ENCODE assay signal across 23 cellular contexts in the genomic region with DNA sequence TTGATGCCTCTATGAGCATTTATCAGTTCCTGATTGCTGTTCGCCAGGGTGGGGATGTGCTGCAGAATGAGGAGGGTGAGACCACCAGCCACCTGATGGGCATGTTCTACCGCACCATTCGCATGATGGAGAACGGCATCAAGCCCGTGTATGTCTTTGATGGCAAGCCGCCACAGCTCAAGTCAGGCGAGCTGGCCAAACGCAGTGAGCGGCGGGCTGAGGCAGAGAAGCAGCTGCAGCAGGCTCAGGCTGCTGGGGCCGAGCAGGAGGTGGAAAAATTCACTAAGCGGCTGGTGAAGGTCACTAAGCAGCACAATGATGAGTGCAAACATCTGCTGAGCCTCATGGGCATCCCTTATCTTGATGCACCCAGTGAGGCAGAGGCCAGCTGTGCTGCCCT. TPM values are rescaled to one million over a fixed set of nuclear protein-coding genes. Genes with fewer than 3 reads are reported as not detected.
A peak's percentile ranks its signal among the peaks of the same experiment; 100 is the strongest.
DNase-seq lines count a peak whose midpoint lies in the region; ATAC-seq and TF ChIP-seq lines count a peak whose summit lies in the region.
"Had no signal": no experiment of that assay in that cellular context is flagged by ENCODE, and none has a peak within 500 bp of the region (broad histone marks: within the 10 kb centered on the region; RNA-seq: fewer than 3 reads in every experiment).

No MANE protein-coding gene starts in this region.

- peaks cover 8% of the 10 kb centered on the region for H3K79me1 ChIP-seq in mesenchymal stem cell (replicated peaks; ENCODE audit: low read length, poor library complexity, severe bottlenecking)

- ATAC-seq in HG02759 (IDR thresholded peaks at IDR 0.05; ENCODE audit: unreplicated experiment) = no peak
- ATAC-seq: activated T-cell treated with anti-CD3 and anti-CD28 coated beads, Interleukin-2, amount 50 U/mL, for 72 hours; stimulated activated effector memory CD8-positive, alpha-beta T cell treated with anti-CD3 and anti-CD28 coated beads, Interleukin-12 subunit alpha, Interleukin-12 subunit beta, amount 100 ng/mL, for 72 hours; T-cell had no signal

- H2BK12ac ChIP-seq in mesenchymal stem cell (ENCODE audit: low read length in 2 of 2) = no peak overlapping the region

- no peaks in the 10 kb centered on the region for H3K9me2 ChIP-seq in DOHH2 (replicated peaks; ENCODE audit: control insufficient read depth, low read length)

- POLR2A ChIA-PET in activated CD4-positive, alpha-beta memory T cell treated with anti-CD3 and anti-CD28 coated beads, Interleukin-2, amount 10 ng/mL, durations not matched to agents 7 days and 5 days (lab: Charles Lee) = interaction anchor here (5.2 to 5.5 kb wide), 2 partner anchors 19 to 33 kb away, joined by 44 to 81 read pairs; a partner anchor contains a TSS
- POLR2A ChIA-PET in activated CD4-positive, alpha-beta memory T cell treated with anti-CD3 and anti-CD28 coated beads for 36 hours (lab: Charles Lee) = no interaction called here

- DNase-seq in activated CD4-positive, alpha-beta memory T cell treated with anti-CD3 and anti-CD28 coated beads, Interleukin-2, amount 10 ng/mL, durations not matched to agents 7 days and 5 days = no peak
- DNase-seq in activated CD4-positive, alpha-beta memory T cell treated with anti-CD3 and anti-CD28 coated beads for 36 hours = no peak
- no peak for DNase-seq in activated T-helper 1 cell treated with anti-CD3 and anti-CD28 coated beads, Interleukin-12 subunit alpha, Interleukin-12 subunit beta, Interleukin-2, Interleukin-4 antibody, amounts not matched to agents 30 ng/mL and 10 ng/mL and 1 ng/mL, durations not matched to agents 14 hours and 24 hours and 36 hours (ENCODE audit: low spot score)
- DNase-seq in mesenchymal stem cell = no peak
- DNase-seq in NOMO-1 treated with DMSO at 0.1 percent for 48 hours (lab: John Stamatoyannopoulos, UW; ENCODE audit: unreplicated experiment) = no peak
- DNase-seq in KG1 (lab: John Stamatoyannopoulos, UW) = no peak
- DNase-seq: activated T-cell treated with anti-CD3 and anti-CD28 coated beads, Interleukin-2, amount 50 U/mL, for 72 hours; kidney glomerular epithelial cell; mammary epithelial cell; NCI-H146; NCI-H69; occipital lobe; SHP77 treated with DMSO at 0.1 percent for 48 hours; stimulated activated CD4-positive, alpha-beta T cell treated with anti-CD3 and anti-CD28 coated beads, Interleukin-2, amount 100 ng/mL, for 24 hours; T-cell; testis had no signal

- intact Hi-C loops in activated CD4-positive, alpha-beta memory T cell treated with anti-CD3 and anti-CD28 coated beads for 36 hours (cut with micrococcal nuclease) = no loop called here
- intact Hi-C loops in activated T-helper 1 cell treated with anti-CD3 and anti-CD28 coated beads, Interleukin-12 subunit alpha, Interleukin-12 subunit beta, Interleukin-2, Interleukin-4 antibody, amounts not matched to agents 30 ng/mL and 10 ng/mL and 1 ng/mL, durations not matched to agents 14 hours and 24 hours and 36 hours (cut with micrococcal nuclease) = loop anchor here (5.0 kb wide), 1 partner anchor 172 kb away; a partner anchor contains a TSS

- H3K4me1 Mint-ChIP-seq in activated CD4-positive, alpha-beta memory T cell treated with anti-CD3 and anti-CD28 coated beads, Interleukin-2, amount 10 ng/mL, durations not matched to agents 7 days and 5 days = peaks cover 65% of the 10 kb centered on the region
- H3K4me1 Mint-ChIP-seq in activated CD4-positive, alpha-beta memory T cell treated with anti-CD3 and anti-CD28 coated beads for 36 hours (ENCODE audit: low read depth) = peaks cover 38% of the 10 kb centered on the region
- peaks cover 57% of the 10 kb centered on the region for H3K4me1 Mint-ChIP-seq in activated T-helper 1 cell treated with anti-CD3 and anti-CD28 coated beads, Interleukin-12 subunit alpha, Interleukin-12 subunit beta, Interleukin-2, Interleukin-4 antibody, amounts not matched to agents 30 ng/mL and 10 ng/mL and 1 ng/mL, durations not matched to agents 14 hours and 24 hours and 36 hours (ENCODE audit: low read depth)

- no peak overlapping the region for H3K14ac ChIP-seq in mesenchymal stem cell (ENCODE audit: low read length in 2 of 2)

- H3K27ac ChIP-seq in DOHH2 (ENCODE audit: low read depth, low read length) (no peak overlapping the region), mesenchymal stem cell (ENCODE audit: low read length, poor library complexity, severe bottlenecking) (no peak overlapping the region)
- H3K27ac ChIP-seq: breast epithelium, coronary artery, skin epidermis, testis had no signal

- H3K4ac ChIP-seq in mesenchymal stem cell (ENCODE audit: low read depth in 1 of 2, low read length in 2 of 2) = no peak overlapping the region

- CTCF ChIA-PET in activated CD4-positive, alpha-beta memory T cell treated with anti-CD3 and anti-CD28 coated beads, Interleukin-2, amount 10 ng/mL, durations not matched to agents 7 days and 5 days (lab: Charles Lee) = interaction anchor here (3.2 to 5.2 kb wide), 3 partner anchors 19 to 286 kb away, joined by 39 to 81 read pairs (median 41); a partner anchor contains a TSS
- CTCF ChIA-PET in activated CD4-positive, alpha-beta memory T cell treated with anti-CD3 and anti-CD28 coated beads for 36 hours (lab: Charles Lee) = interaction anchor here (3.9 to 5.5 kb wide), 5 partner anchors 11 to 312 kb away, joined by 20 to 82 read pairs (median 50); a partner anchor contains a TSS

- H3K4me3 ChIP-seq in DOHH2 (ENCODE audit: low read length) (no peak overlapping the region; the same call in 1 of the 2 replicates), mesenchymal stem cell (ENCODE audit: insufficient read depth in 1 of 2, low read depth in 1 of 2, low read length in 2 of 2) (no peak overlapping the region)
- H3K4me3 ChIP-seq: adrenal gland, breast epithelium, coronary artery, skin epidermis, testis had no signal

- H3K4me1 ChIP-seq in DOHH2 (ENCODE audit: control insufficient read depth, low read length) = peaks cover 44% of the 10 kb centered on the region
- peaks cover 11% of the 10 kb centered on the region for H3K4me1 ChIP-seq in mesenchymal stem cell (ENCODE audit: control insufficient read depth, insufficient read depth, low read depth, low read length)
- H3K4me1 ChIP-seq: breast epithelium had no signal

- H3K27me3 ChIP-seq in DOHH2 (ENCODE audit: control insufficient read depth, low read length) = no peaks in the 10 kb centered on the region
- no peaks in the 10 kb centered on the region for H3K27me3 ChIP-seq in mesenchymal stem cell (ENCODE audit: control insufficient read depth in 1 of 2, insufficient read depth in 1 of 2, low read length in 2 of 2)
- H3K27me3 ChIP-seq: adrenal gland, breast epithelium, testis had no signal

- no peak for TF ChIP-seq CTCF in DOHH2 (IDR thresholded peaks at IDR 0.05; ENCODE audit: low read depth, low read length, poor library complexity, severe bottlenecking)

- H2AK5ac ChIP-seq in mesenchymal stem cell (ENCODE audit: low read length, severe bottlenecking) = no peak overlapping the region

- no peaks in the 10 kb centered on the region for H3K27me3 Mint-ChIP-seq in activated CD4-positive, alpha-beta memory T cell treated with anti-CD3 and anti-CD28 coated beads, Interleukin-2, amount 10 ng/mL, durations not matched to agents 7 days and 5 days
- H3K27me3 Mint-ChIP-seq in activated CD4-positive, alpha-beta memory T cell treated with anti-CD3 and anti-CD28 coated beads for 36 hours = no peaks in the 10 kb centered on the region
- H3K27me3 Mint-ChIP-seq in activated T-helper 1 cell treated with anti-CD3 and anti-CD28 coated beads, Interleukin-12 subunit alpha, Interleukin-12 subunit beta, Interleukin-2, Interleukin-4 antibody, amounts not matched to agents 30 ng/mL and 10 ng/mL and 1 ng/mL, durations not matched to agents 14 hours and 24 hours and 36 hours (ENCODE audit: insufficient read depth) = no peaks in the 10 kb centered on the region
- H3K27me3 Mint-ChIP-seq: T-cell had no signal

- H4K8ac ChIP-seq in mesenchymal stem cell (ENCODE audit: low read length) = no peak overlapping the region

- H3K4me2 ChIP-seq in DOHH2 (ENCODE audit: low read length) (peak overlapping the region; percentile 74; the same call in 1 of the 2 replicates), mesenchymal stem cell (ENCODE audit: low read length, poor library complexity, severe bottlenecking) (no peak overlapping the region)

- no peak overlapping the region for H2BK15ac ChIP-seq in mesenchymal stem cell (ENCODE audit: low read depth, poor library complexity, severe bottlenecking)

- no peaks in the 10 kb centered on the region for H3K9me3 ChIP-seq in DOHH2 (ENCODE audit: control insufficient read depth, insufficient read depth, low read length)
- H3K9me3 ChIP-seq in mesenchymal stem cell (ENCODE audit: control insufficient read depth, low read length) = no peaks in the 10 kb centered on the region
- H3K9me3 ChIP-seq: adrenal gland, breast epithelium, testis had no signal

- H4K91ac ChIP-seq in mesenchymal stem cell (ENCODE audit: low read length) = no peak overlapping the region

- H3K36me3 ChIP-seq in DOHH2 (ENCODE audit: control insufficient read depth, low read length) = peaks cover 76% of the 10 kb centered on the region
- peaks cover 12 to 34% of the 10 kb centered on the region in 2 experiments for H3K36me3 ChIP-seq in mesenchymal stem cell (ENCODE audit: control insufficient read depth in 1 of 2, insufficient read depth in 2 of 2, low read depth in 1 of 2, low read length in 2 of 2)
- H3K36me3 ChIP-seq: breast epithelium had no signal

- no peak overlapping the region for H2AFZ ChIP-seq in mesenchymal stem cell (ENCODE audit: low read depth, low read length)

- H3K18ac ChIP-seq in mesenchymal stem cell (ENCODE audit: low read depth in 1 of 2, low read length in 2 of 2) = no peak overlapping the region

- H3K4me3 Mint-ChIP-seq in activated CD4-positive, alpha-beta memory T cell treated with anti-CD3 and anti-CD28 coated beads, Interleukin-2, amount 10 ng/mL, durations not matched to agents 7 days and 5 days = peak overlapping the region; percentile 40
- no peak overlapping the region for H3K4me3 Mint-ChIP-seq in activated CD4-positive, alpha-beta memory T cell treated with anti-CD3 and anti-CD28 coated beads for 36 hours
- peak overlapping the region; percentile 69 for H3K4me3 Mint-ChIP-seq in activated T-helper 1 cell treated with anti-CD3 and anti-CD28 coated beads, Interleukin-12 subunit alpha, Interleukin-12 subunit beta, Interleukin-2, Interleukin-4 antibody, amounts not matched to agents 30 ng/mL and 10 ng/mL and 1 ng/mL, durations not matched to agents 14 hours and 24 hours and 36 hours
- H3K4me3 Mint-ChIP-seq: stimulated activated effector memory CD8-positive, alpha-beta T cell treated with anti-CD3 and anti-CD28 coated beads, Interleukin-12 subunit alpha, Interleukin-12 subunit beta, amount 100 ng/mL, for 72 hours; T-cell had no signal

- H3F3A ChIP-seq in DOHH2 (ENCODE audit: control insufficient read depth, insufficient read depth) = peaks cover 11% of the 10 kb centered on the region

- peaks cover 26% of the 10 kb centered on the region for H4K20me1 ChIP-seq in DOHH2 (ENCODE audit: control insufficient read depth, insufficient read depth, low read depth, low read length)

- no peak overlapping the region for H3K27ac Mint-ChIP-seq in activated CD4-positive, alpha-beta memory T cell treated with anti-CD3 and anti-CD28 coated beads, Interleukin-2, amount 10 ng/mL, durations not matched to agents 7 days and 5 days
- H3K27ac Mint-ChIP-seq in activated CD4-positive, alpha-beta memory T cell treated with anti-CD3 and anti-CD28 coated beads for 36 hours = no peak overlapping the region
- H3K27ac Mint-ChIP-seq in activated T-helper 1 cell treated with anti-CD3 and anti-CD28 coated beads, Interleukin-12 subunit alpha, Interleukin-12 subunit beta, Interleukin-2, Interleukin-4 antibody, amounts not matched to agents 30 ng/mL and 10 ng/mL and 1 ng/mL, durations not matched to agents 14 hours and 24 hours and 36 hours = no peak overlapping the region
- H3K27ac Mint-ChIP-seq: activated T-cell treated with anti-CD3 and anti-CD28 coated beads, Interleukin-2, amount 50 U/mL, for 72 hours; stimulated activated effector memory CD8-positive, alpha-beta T cell treated with anti-CD3 and anti-CD28 coated beads, Interleukin-12 subunit alpha, Interleukin-12 subunit beta, amount 100 ng/mL, for 72 hours; T-cell had no signal

- no peak overlapping the region for H3K23ac ChIP-seq in mesenchymal stem cell (ENCODE audit: low read length in 2 of 2)

- no peaks in the 10 kb centered on the region for H3K9me3 Mint-ChIP-seq in activated CD4-positive, alpha-beta memory T cell treated with anti-CD3 and anti-CD28 coated beads, Interleukin-2, amount 10 ng/mL, durations not matched to agents 7 days and 5 days
- no peaks in the 10 kb centered on the region for H3K9me3 Mint-ChIP-seq in activated CD4-positive, alpha-beta memory T cell treated with anti-CD3 and anti-CD28 coated beads for 36 hours
- no peaks in the 10 kb centered on the region for H3K9me3 Mint-ChIP-seq in activated T-helper 1 cell treated with anti-CD3 and anti-CD28 coated beads, Interleukin-12 subunit alpha, Interleukin-12 subunit beta, Interleukin-2, Interleukin-4 antibody, amounts not matched to agents 30 ng/mL and 10 ng/mL and 1 ng/mL, durations not matched to agents 14 hours and 24 hours and 36 hours
- H3K9me3 Mint-ChIP-seq: activated T-cell treated with anti-CD3 and anti-CD28 coated beads, Interleukin-2, amount 50 U/mL, for 72 hours; stimulated activated effector memory CD8-positive, alpha-beta T cell treated with anti-CD3 and anti-CD28 coated beads, Interleukin-12 subunit alpha, Interleukin-12 subunit beta, amount 100 ng/mL, for 72 hours; T-cell had no signal

- H2BK5ac ChIP-seq in mesenchymal stem cell (ENCODE audit: low read depth, low read length, poor library complexity, severe bottlenecking) = no peak overlapping the region

- 94% methylated on average over 12 of the region's 12 CpGs for WGBS in mesenchymal stem cell

- H3K36me3 Mint-ChIP-seq in activated CD4-positive, alpha-beta memory T cell treated with anti-CD3 and anti-CD28 coated beads, Interleukin-2, amount 10 ng/mL, durations not matched to agents 7 days and 5 days (ENCODE audit: low read depth) = peaks cover 75% of the 10 kb centered on the region
- peaks cover 52% of the 10 kb centered on the region for H3K36me3 Mint-ChIP-seq in activated CD4-positive, alpha-beta memory T cell treated with anti-CD3 and anti-CD28 coated beads for 36 hours
- peaks cover 39% of the 10 kb centered on the region for H3K36me3 Mint-ChIP-seq in activated T-helper 1 cell treated with anti-CD3 and anti-CD28 coated beads, Interleukin-12 subunit alpha, Interleukin-12 subunit beta, Interleukin-2, Interleukin-4 antibody, amounts not matched to agents 30 ng/mL and 10 ng/mL and 1 ng/mL, durations not matched to agents 14 hours and 24 hours and 36 hours (ENCODE audit: low read depth)

- peaks cover 98% of the 10 kb centered on the region for H3K79me2 ChIP-seq in DOHH2 (ENCODE audit: control insufficient read depth, low read length)

- peak overlapping the region; percentile 60 for H3K9ac ChIP-seq in mesenchymal stem cell (ENCODE audit: low read length)

- no peak overlapping the region for H2BK120ac ChIP-seq in mesenchymal stem cell (ENCODE audit: low read depth, low read length)

RNA-seq across cellular contexts. Expression of a gene that starts 2.7 kb away (rescaled TPM):
- total RNA-seq in activated CD4-positive, alpha-beta memory T cell treated with anti-CD3 and anti-CD28 coated beads, Interleukin-2, amount 10 ng/mL, durations not matched to agents 7 days and 5 days = 100 to 1,000 TPM; 104 to 105 TPM
- total RNA-seq in activated CD4-positive, alpha-beta memory T cell treated with anti-CD3 and anti-CD28 coated beads for 36 hours = 100 to 1,000 TPM; 108 to 111 TPM
- total RNA-seq in activated T-helper 1 cell treated with anti-CD3 and anti-CD28 coated beads, Interleukin-12 subunit alpha, Interleukin-12 subunit beta, Interleukin-2, Interleukin-4 antibody, amounts not matched to agents 30 ng/mL and 10 ng/mL and 1 ng/mL, durations not matched to agents 14 hours and 24 hours and 36 hours = 147 and 149 TPM in 2 replicates
- 10.6 TPM for polyA plus RNA-seq in mesenchymal stem cell (2013, experiment 1 of 2)
- 10.7 TPM for polyA plus RNA-seq in mesenchymal stem cell (2013, experiment 2 of 2)

RNA-seq across cellular contexts. Expression of a gene that starts 3.1 kb away (rescaled TPM):
- total RNA-seq in activated CD4-positive, alpha-beta memory T cell treated with anti-CD3 and anti-CD28 coated beads, Interleukin-2, amount 10 ng/mL, durations not matched to agents 7 days and 5 days = 100 to 1,000 TPM; 192 to 196 TPM
- 100 to 1,000 TPM; 191 to 192 TPM for total RNA-seq in activated CD4-positive, alpha-beta memory T cell treated with anti-CD3 and anti-CD28 coated beads for 36 hours
- 164 and 166 TPM in 2 replicates for total RNA-seq in activated T-helper 1 cell treated with anti-CD3 and anti-CD28 coated beads, Interleukin-12 subunit alpha, Interleukin-12 subunit beta, Interleukin-2, Interleukin-4 antibody, amounts not matched to agents 30 ng/mL and 10 ng/mL and 1 ng/mL, durations not matched to agents 14 hours and 24 hours and 36 hours
- polyA plus RNA-seq in mesenchymal stem cell (2013, experiment 1 of 2) = 175 TPM
- 180 TPM for polyA plus RNA-seq in mesenchymal stem cell (2013, experiment 2 of 2)

RNA-seq across cellular contexts. Expression of a gene that starts 21.3 kb away (rescaled TPM):
- total RNA-seq in activated CD4-positive, alpha-beta memory T cell treated with anti-CD3 and anti-CD28 coated beads, Interleukin-2, amount 10 ng/mL, durations not matched to agents 7 days and 5 days = 10 to 100 TPM; 63.6 to 68.2 TPM
- 10 to 100 TPM; 24.9 to 26.5 TPM for total RNA-seq in activated CD4-positive, alpha-beta memory T cell treated with anti-CD3 and anti-CD28 coated beads for 36 hours
- total RNA-seq in activated T-helper 1 cell treated with anti-CD3 and anti-CD28 coated beads, Interleukin-12 subunit alpha, Interleukin-12 subunit beta, Interleukin-2, Interleukin-4 antibody, amounts not matched to agents 30 ng/mL and 10 ng/mL and 1 ng/mL, durations not matched to agents 14 hours and 24 hours and 36 hours = 92.3 and 97.7 TPM in 2 replicates
- 262 TPM for polyA plus RNA-seq in mesenchymal stem cell (2013, experiment 1 of 2)
- 260 TPM for polyA plus RNA-seq in mesenchymal stem cell (2013, experiment 2 of 2)

RNA-seq across cellular contexts. Expression of a gene that starts 32.6 kb away (rescaled TPM):
- 100 to 1,000 TPM; 251 to 253 TPM for total RNA-seq in activated CD4-positive, alpha-beta memory T cell treated with anti-CD3 and anti-CD28 coated beads, Interleukin-2, amount 10 ng/mL, durations not matched to agents 7 days and 5 days
- total RNA-seq in activated CD4-positive, alpha-beta memory T cell treated with anti-CD3 and anti-CD28 coated beads for 36 hours = 10 to 100 TPM; 58.2 to 60.8 TPM
- total RNA-seq in activated T-helper 1 cell treated with anti-CD3 and anti-CD28 coated beads, Interleukin-12 subunit alpha, Interleukin-12 subunit beta, Interleukin-2, Interleukin-4 antibody, amounts not matched to agents 30 ng/mL and 10 ng/mL and 1 ng/mL, durations not matched to agents 14 hours and 24 hours and 36 hours = 250 and 256 TPM in 2 replicates
- 1,185 TPM for polyA plus RNA-seq in mesenchymal stem cell (2013, experiment 1 of 2)
- polyA plus RNA-seq in mesenchymal stem cell (2013, experiment 2 of 2) = 1,187 TPM

RNA-seq across cellular contexts. Expression of a gene that starts 43.0 kb away (rescaled TPM):
- 1 to 10 TPM; 4.6 to 4.9 TPM for total RNA-seq in activated CD4-positive, alpha-beta memory T cell treated with anti-CD3 and anti-CD28 coated beads, Interleukin-2, amount 10 ng/mL, durations not matched to agents 7 days and 5 days
- 1 to 10 TPM; 1.2 to 1.4 TPM for total RNA-seq in activated CD4-positive, alpha-beta memory T cell treated with anti-CD3 and anti-CD28 coated beads for 36 hours
- 0.78 and 0.99 TPM in 2 replicates for total RNA-seq in activated T-helper 1 cell treated with anti-CD3 and anti-CD28 coated beads, Interleukin-12 subunit alpha, Interleukin-12 subunit beta, Interleukin-2, Interleukin-4 antibody, amounts not matched to agents 30 ng/mL and 10 ng/mL and 1 ng/mL, durations not matched to agents 14 hours and 24 hours and 36 hours
- 21.9 TPM for polyA plus RNA-seq in mesenchymal stem cell (2013, experiment 1 of 2)
- 19.4 TPM for polyA plus RNA-seq in mesenchymal stem cell (2013, experiment 2 of 2)
